ENCODE assay signal across 7 cellular contexts in genomic region chr1:39395357-39395831, GRCh38.
DNase-seq lines count a peak whose midpoint lies in the region; ATAC-seq and FAIRE-seq lines count a peak whose summit lies in the region.

No MANE protein-coding gene starts in this region.

- POLR2A ChIA-PET in activated CD8-positive, alpha-beta T cell treated with anti-CD3 and anti-CD28 coated beads, Interleukin-2, amount 10 ng/mL, durations not matched to agents 7 days and 5 days (lab: Charles Lee) = no interaction called here

- H3K4me1 Mint-ChIP-seq in stimulated activated naive B cell treated with anti-CD40 and anti-IgM and Interleukin-4, amounts not matched to agents 10 μg/mL and 1 μg/mL and 100 μg/mL, for 72 hours = peaks cover 58 to 77% of the 10 kb centered on the region in 2 donors
- H3K4me1 Mint-ChIP-seq in activated CD8-positive, alpha-beta T cell treated with anti-CD3 and anti-CD28 coated beads, Interleukin-2, amount 10 ng/mL, durations not matched to agents 7 days and 5 days (ENCODE audit: low read depth) = peaks cover 68% of the 10 kb centered on the region

- intact Hi-C loops in left ventricle myocardium superior (cut with micrococcal nuclease) = no loop called here

- H3K36me3 Mint-ChIP-seq in stimulated activated naive B cell treated with anti-CD40 and anti-IgM and Interleukin-4, amounts not matched to agents 10 μg/mL and 1 μg/mL and 100 μg/mL, for 72 hours = peaks cover 13 to 35% of the 10 kb centered on the region in 2 donors
- peaks cover 52% of the 10 kb centered on the region for H3K36me3 Mint-ChIP-seq in activated CD8-positive, alpha-beta T cell treated with anti-CD3 and anti-CD28 coated beads, Interleukin-2, amount 10 ng/mL, durations not matched to agents 7 days and 5 days (ENCODE audit: low read depth)

- no peaks in the 10 kb centered on the region for H3K27me3 Mint-ChIP-seq in stimulated activated naive B cell treated with anti-CD40 and anti-IgM and Interleukin-4, amounts not matched to agents 10 μg/mL and 1 μg/mL and 100 μg/mL, for 72 hours
- H3K27me3 Mint-ChIP-seq in activated CD8-positive, alpha-beta T cell treated with anti-CD3 and anti-CD28 coated beads, Interleukin-2, amount 10 ng/mL, durations not matched to agents 7 days and 5 days (ENCODE audit: low read depth) = no peaks in the 10 kb centered on the region

- CTCF ChIA-PET in activated CD8-positive, alpha-beta T cell treated with anti-CD3 and anti-CD28 coated beads, Interleukin-2, amount 10 ng/mL, durations not matched to agents 7 days and 5 days (lab: Charles Lee) = interaction anchor here (1.0 to 8.4 kb wide), 3 partner anchors 8 to 20 kb away, joined by 3 to 66 read pairs (median 3); no protein-coding TSS in a partner anchor

- H3K27ac Mint-ChIP-seq in stimulated activated naive B cell treated with anti-CD40 and anti-IgM and Interleukin-4, amounts not matched to agents 10 μg/mL and 1 μg/mL and 100 μg/mL, for 72 hours = no peak overlapping the region
- no peak overlapping the region for H3K27ac Mint-ChIP-seq in activated CD8-positive, alpha-beta T cell treated with anti-CD3 and anti-CD28 coated beads, Interleukin-2, amount 10 ng/mL, durations not matched to agents 7 days and 5 days

- ATAC-seq in left ventricle myocardium superior (peak; percentile 59), GM21737 (IDR thresholded peaks at IDR 0.05; ENCODE audit: unreplicated experiment) (no peak)
- peak; percentile 42 to 57 for ATAC-seq in stimulated activated naive B cell treated with anti-CD40 and anti-IgM and Interleukin-4, amounts not matched to agents 10 μg/mL and 1 μg/mL and 100 μg/mL, for 72 hours (replicated peaks)
- no peak for ATAC-seq in activated CD8-positive, alpha-beta T cell treated with anti-CD3 and anti-CD28 coated beads, Interleukin-2, amount 10 ng/mL, durations not matched to agents 7 days and 5 days

- no peaks in the 10 kb centered on the region for H3K9me3 Mint-ChIP-seq in stimulated activated naive B cell treated with anti-CD40 and anti-IgM and Interleukin-4, amounts not matched to agents 10 μg/mL and 1 μg/mL and 100 μg/mL, for 72 hours
- H3K9me3 Mint-ChIP-seq in activated CD8-positive, alpha-beta T cell treated with anti-CD3 and anti-CD28 coated beads, Interleukin-2, amount 10 ng/mL, durations not matched to agents 7 days and 5 days (ENCODE audit: insufficient read depth) = no peaks in the 10 kb centered on the region

- DNase-seq in HTR-8/SVneo (ENCODE audit: insufficient read length, low spot score) (peak; percentile 74), T1000 (lab: John Stamatoyannopoulos, UW) (peak; percentile 26), left ventricle myocardium superior (no peak), SHP77 (lab: John Stamatoyannopoulos, UW) (no peak)
- DNase-seq in stimulated activated naive B cell treated with anti-CD40 and anti-IgM and Interleukin-4, amounts not matched to agents 10 μg/mL and 1 μg/mL and 100 μg/mL, for 72 hours = no peak
- DNase-seq in activated CD8-positive, alpha-beta T cell treated with anti-CD3 and anti-CD28 coated beads, Interleukin-2, amount 10 ng/mL, durations not matched to agents 7 days and 5 days = no peak

- no peak overlapping the region for H3K4me3 Mint-ChIP-seq in stimulated activated naive B cell treated with anti-CD40 and anti-IgM and Interleukin-4, amounts not matched to agents 10 μg/mL and 1 μg/mL and 100 μg/mL, for 72 hours
- no peak overlapping the region for H3K4me3 Mint-ChIP-seq in activated CD8-positive, alpha-beta T cell treated with anti-CD3 and anti-CD28 coated beads, Interleukin-2, amount 10 ng/mL, durations not matched to agents 7 days and 5 days

- no peak for FAIRE-seq in HTR-8/SVneo (lab: Jason Lieb, UNC)

Comparison
In these comparisons a context has a peak if more than half of its experiments do, and no peak if none do; other contexts are left out.
1. DNase-seq: peak in HTR-8/SVneo (single experiment) and T1000 (single experiment); none in left ventricle myocardium superior (single experiment), stimulated activated naive B cell treated with anti-CD40 and anti-IgM and Interleukin-4, amounts not matched to agents 10 μg/mL and 1 μg/mL and 100 μg/mL, for 72 hours (single experiment), activated CD8-positive, alpha-beta T cell treated with anti-CD3 and anti-CD28 coated beads, Interleukin-2, amount 10 ng/mL, durations not matched to agents 7 days and 5 days (single experiment) and SHP77 (0 of 2).
2. ATAC-seq: peak in left ventricle myocardium superior (single experiment) and stimulated activated naive B cell treated with anti-CD40 and anti-IgM and Interleukin-4, amounts not matched to agents 10 μg/mL and 1 μg/mL and 100 μg/mL, for 72 hours (2 of 2); none in activated CD8-positive, alpha-beta T cell treated with anti-CD3 and anti-CD28 coated beads, Interleukin-2, amount 10 ng/mL, durations not matched to agents 7 days and 5 days (single experiment) and GM21737 (single experiment).